ENCODE assay signal across 16 cellular contexts in the genomic region with DNA sequence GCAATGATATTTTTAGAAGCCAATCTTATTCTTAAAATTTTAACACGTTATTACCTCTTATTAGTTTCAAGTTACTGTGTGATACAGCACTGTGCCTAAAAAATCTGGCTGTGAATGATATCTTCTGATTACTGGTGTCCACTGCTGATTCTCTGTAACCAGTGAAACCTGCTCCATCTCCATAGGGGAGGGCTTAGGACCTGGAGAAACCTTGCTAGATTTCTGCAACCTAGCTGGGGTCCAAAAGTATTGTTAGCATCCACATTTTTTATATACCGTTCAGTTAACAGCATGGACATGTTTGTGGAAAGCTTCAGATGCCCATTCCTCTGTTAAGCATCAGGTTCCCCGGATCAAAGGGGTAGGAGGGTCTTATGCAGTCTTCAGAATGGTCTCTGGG.
"Had no signal": no experiment of that assay in that cellular context is flagged by ENCODE, and none has a peak within 500 bp of the region (broad histone marks: within the 10 kb centered on the region; RNA-seq: fewer than 3 reads in every experiment).

No MANE protein-coding gene starts in this region.

- H3K4me3 ChIP-seq: coronary artery, esophagus muscularis mucosa, gastrocnemius medialis, sigmoid colon, smooth muscle cell, thoracic aorta had no signal

- H3K4me2 ChIP-seq: smooth muscle cell had no signal

- H3K9me3 ChIP-seq: esophagus muscularis mucosa, gastrocnemius medialis, sigmoid colon, thoracic aorta had no signal

- ATAC-seq: gastrocnemius medialis, left ventricle myocardium superior had no signal

- H3K36me3 ChIP-seq: esophagus muscularis mucosa, gastrocnemius medialis, sigmoid colon, thoracic aorta, WERI-Rb-1 had no signal

- H3K27ac ChIP-seq: coronary artery, esophagus muscularis mucosa, gastrocnemius medialis, sigmoid colon, thoracic aorta, WERI-Rb-1 had no signal

- DNase-seq: activated T-cell treated with anti-CD3 and anti-CD28 coated beads, Interleukin-2, amount 50 U/mL, for 1 hour; aorta; gastrocnemius medialis; hippocampal formation; left ventricle myocardium superior; nephron progenitor cell; nucleus accumbens; posterior cingulate gyrus; sigmoid colon; stimulated activated CD4-positive, alpha-beta T cell treated with anti-CD3 and anti-CD28 coated beads, Interleukin-15, amount 100 ng/mL, for 24 hours; T-helper 1 cell; WERI-Rb-1 had no signal

- H3K4me1 ChIP-seq: esophagus muscularis mucosa, gastrocnemius medialis, sigmoid colon had no signal

- H3K27me3 ChIP-seq: gastrocnemius medialis, sigmoid colon had no signal
